9 cellular contexts compared by ENCODE assay signal in genomic region chr3:187770224-187770623, GRCh38. TPM values are rescaled to one million over a fixed set of nuclear protein-coding genes. Genes with fewer than 3 reads are reported as not detected.
A peak's percentile ranks its signal among the peaks of the same experiment; 100 is the strongest.
DNase-seq lines count a peak whose midpoint lies in the region; ATAC-seq and TF ChIP-seq lines count a peak whose summit lies in the region.
"Had no signal": no experiment of that assay in that cellular context is flagged by ENCODE, and none has a peak within 500 bp of the region (broad histone marks: within the 10 kb centered on the region; RNA-seq: fewer than 3 reads in every experiment).

No MANE protein-coding gene starts in this region.

- 57 to 65% methylated on average over 1 of the region's 1 CpG for WGBS in lower leg skin, 2 donors

- intact Hi-C loops in left colon (cut with DNase I, micrococcal nuclease) = no loop called here
- intact Hi-C loops in lower leg skin (cut with DNase I; ENCODE audit: low total_unique reads) = no loop called here

- no peak overlapping the region for H3K4me3 Mint-ChIP-seq in activated CD8-positive, alpha-beta memory T cell treated with anti-CD3 and anti-CD28 coated beads, Interleukin-2, amount 10 ng/mL, durations not matched to agents 7 days and 5 days
- no peak overlapping the region for H3K4me3 Mint-ChIP-seq in stimulated activated memory B cell treated with anti-CD40 and anti-IgM and Interleukin-4, amounts not matched to agents 10 μg/mL and 1 μg/mL and 100 μg/mL, for 72 hours
- H3K4me3 Mint-ChIP-seq: immature natural killer cell had no signal

- DNase-seq in activated CD8-positive, alpha-beta memory T cell treated with anti-CD3 and anti-CD28 coated beads, Interleukin-2, amount 10 ng/mL, durations not matched to agents 7 days and 5 days = no peak
- no peak for DNase-seq in activated CD8-positive, alpha-beta memory T cell treated with anti-CD3 and anti-CD28 coated beads, Interleukin-2, amount 50 U/mL, for 48 hours
- DNase-seq in NCI-H2196 treated with DMSO at 0.1 percent for 48 hours (lab: John Stamatoyannopoulos, UW; ENCODE audit: unreplicated experiment) (peak; percentile 47), left colon (no peak), lower leg skin (ENCODE audit: low spot score in 2 of 2) (no peak), hypothalamus (lab: John Stamatoyannopoulos, UW) (no peak)
- DNase-seq: immature natural killer cell had no signal

- CTCF ChIA-PET in activated CD8-positive, alpha-beta memory T cell treated with anti-CD3 and anti-CD28 coated beads, Interleukin-2, amount 10 ng/mL, durations not matched to agents 7 days and 5 days (lab: Charles Lee) = no interaction called here

- no peak for TF ChIP-seq CTCF in lower leg skin (IDR thresholded peaks at IDR 0.05)

- H3K36me3 Mint-ChIP-seq in activated CD8-positive, alpha-beta memory T cell treated with anti-CD3 and anti-CD28 coated beads, Interleukin-2, amount 10 ng/mL, durations not matched to agents 7 days and 5 days = peaks cover 14% of the 10 kb centered on the region
- no peaks in the 10 kb centered on the region for H3K36me3 Mint-ChIP-seq in stimulated activated memory B cell treated with anti-CD40 and anti-IgM and Interleukin-4, amounts not matched to agents 10 μg/mL and 1 μg/mL and 100 μg/mL, for 72 hours
- H3K36me3 Mint-ChIP-seq: immature natural killer cell had no signal

- H3K27ac Mint-ChIP-seq in activated CD8-positive, alpha-beta memory T cell treated with anti-CD3 and anti-CD28 coated beads, Interleukin-2, amount 10 ng/mL, durations not matched to agents 7 days and 5 days = peak overlapping the region; percentile 9
- peak overlapping the region; percentile 34 for H3K27ac Mint-ChIP-seq in stimulated activated memory B cell treated with anti-CD40 and anti-IgM and Interleukin-4, amounts not matched to agents 10 μg/mL and 1 μg/mL and 100 μg/mL, for 72 hours
- H3K27ac Mint-ChIP-seq: immature natural killer cell had no signal

- no peaks in the 10 kb centered on the region for H3K27me3 Mint-ChIP-seq in activated CD8-positive, alpha-beta memory T cell treated with anti-CD3 and anti-CD28 coated beads, Interleukin-2, amount 10 ng/mL, durations not matched to agents 7 days and 5 days
- no peaks in the 10 kb centered on the region for H3K27me3 Mint-ChIP-seq in stimulated activated memory B cell treated with anti-CD40 and anti-IgM and Interleukin-4, amounts not matched to agents 10 μg/mL and 1 μg/mL and 100 μg/mL, for 72 hours

- no peak overlapping the region for H3K4me3 ChIP-seq in lower leg skin (ENCODE audit: low read depth, poor library complexity, severe bottlenecking)

- peaks cover 4% of the 10 kb centered on the region for H3K9me3 Mint-ChIP-seq in activated CD8-positive, alpha-beta memory T cell treated with anti-CD3 and anti-CD28 coated beads, Interleukin-2, amount 10 ng/mL, durations not matched to agents 7 days and 5 days (ENCODE audit: low read depth)
- H3K9me3 Mint-ChIP-seq in stimulated activated memory B cell treated with anti-CD40 and anti-IgM and Interleukin-4, amounts not matched to agents 10 μg/mL and 1 μg/mL and 100 μg/mL, for 72 hours = no peaks in the 10 kb centered on the region
- H3K9me3 Mint-ChIP-seq: immature natural killer cell had no signal

- TF ChIP-seq POLR2A in lower leg skin (IDR thresholded peaks at IDR 0.05) = no peak

- ATAC-seq in activated CD8-positive, alpha-beta memory T cell treated with anti-CD3 and anti-CD28 coated beads, Interleukin-2, amount 10 ng/mL, durations not matched to agents 7 days and 5 days = peak; percentile 33
- ATAC-seq in HG02852 (IDR thresholded peaks at IDR 0.05; ENCODE audit: unreplicated experiment) (peak; percentile 64), left colon (no peak)
- peak; percentile 72 for ATAC-seq in stimulated activated memory B cell treated with anti-CD40 and anti-IgM and Interleukin-4, amounts not matched to agents 10 μg/mL and 1 μg/mL and 100 μg/mL, for 72 hours

- H3K4me1 Mint-ChIP-seq in activated CD8-positive, alpha-beta memory T cell treated with anti-CD3 and anti-CD28 coated beads, Interleukin-2, amount 10 ng/mL, durations not matched to agents 7 days and 5 days = peaks cover 24% of the 10 kb centered on the region
- H3K4me1 Mint-ChIP-seq in stimulated activated memory B cell treated with anti-CD40 and anti-IgM and Interleukin-4, amounts not matched to agents 10 μg/mL and 1 μg/mL and 100 μg/mL, for 72 hours = peaks cover 34% of the 10 kb centered on the region

RNA-seq across cellular contexts. Expression of gene BCL6, which starts 25.0 kb away (rescaled TPM):
- total RNA-seq in activated CD8-positive, alpha-beta memory T cell treated with anti-CD3 and anti-CD28 coated beads, Interleukin-2, amount 10 ng/mL, durations not matched to agents 7 days and 5 days = 10 to 100 TPM; 12.1 to 13.2 TPM
- total RNA-seq in left colon = 10 to 100 TPM; 12.6 to 16.5 TPM
- 100 to 1,000 TPM; 193 to 441 (median 282) TPM for total RNA-seq in lower leg skin

Comparison
In these comparisons a context has a peak if more than half of its experiments do, and no peak if none do; other contexts are left out.
1. RNA of gene BCL6, which starts 25.0 kb away (total RNA-seq): 193 to 441 TPM in lower leg skin; 12.6 to 16.5 TPM in left colon and 12.1 to 13.2 TPM in activated CD8-positive, alpha-beta memory T cell treated with anti-CD3 and anti-CD28 coated beads, Interleukin-2, amount 10 ng/mL, durations not matched to agents 7 days and 5 days; every median in the first group is over 10 times any median in the second.